8 cellular contexts compared by ENCODE assay signal in the genomic region with DNA sequence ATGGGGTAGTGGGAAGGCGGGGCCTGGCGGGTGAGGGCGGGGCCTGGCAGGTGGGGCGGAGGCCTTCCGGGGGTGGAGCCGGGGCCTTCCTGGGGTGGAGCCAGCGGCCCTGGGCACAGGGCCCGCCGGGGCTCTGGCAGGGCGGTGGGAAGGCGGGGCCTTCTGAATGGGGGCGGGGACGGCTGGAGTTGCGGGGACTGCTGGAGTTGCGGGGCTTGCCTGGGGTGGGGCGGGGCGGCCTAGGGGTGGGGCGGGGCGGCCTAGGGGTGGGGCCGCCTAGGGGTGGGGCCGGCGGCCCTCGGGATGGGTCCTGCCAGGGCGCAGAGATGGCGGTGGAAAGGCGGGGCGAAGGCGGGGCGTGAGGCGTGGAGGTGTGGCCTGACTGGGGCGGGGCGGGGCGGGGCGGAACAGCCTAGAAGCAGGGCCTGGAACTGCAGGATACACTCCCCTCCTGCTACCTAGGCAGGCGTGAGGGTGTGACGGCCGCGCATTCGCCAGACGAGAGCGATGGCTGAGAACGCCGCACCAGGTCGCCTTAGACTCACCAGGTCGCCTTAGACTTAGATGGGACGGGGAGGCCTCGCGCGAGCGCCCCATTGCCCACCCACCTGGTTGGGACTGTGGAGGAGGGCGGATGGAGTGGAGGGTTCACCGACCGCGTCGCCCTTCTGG. TPM values are rescaled to one million over a fixed set of nuclear protein-coding genes. Genes with fewer than 3 reads are reported as not detected.
A peak's percentile ranks its signal among the peaks of the same experiment; 100 is the strongest.
DNase-seq lines count a peak whose midpoint lies in the region; ATAC-seq and TF ChIP-seq lines count a peak whose summit lies in the region.

No MANE protein-coding gene starts in this region.

- in situ Hi-C loops in G401 (cut with HindIII; ENCODE audit: low sequenced_read_pairs) = no loop called here

- peak overlapping the region; percentile 75 for H3K4me2 ChIP-seq in OCI-LY1 (ENCODE audit: low read length)
- H3K4me2 ChIP-seq in osteoblast (ENCODE audit: insufficient read depth, low read length) = peak overlapping the region; percentile 36

- H3K36me3 ChIP-seq in OCI-LY1 (ENCODE audit: insufficient read depth, low read length) (no peaks in the 10 kb centered on the region), osteoblast (ENCODE audit: insufficient read depth, low read length) (no peaks in the 10 kb centered on the region), suprapubic skin (no peaks in the 10 kb centered on the region)

- TF ChIP-seq POLR2A in suprapubic skin (IDR thresholded peaks at IDR 0.05) = no peak

- H3K79me2 ChIP-seq in OCI-LY1 (ENCODE audit: insufficient read depth, low read length) (no peaks in the 10 kb centered on the region), osteoblast (ENCODE audit: insufficient read depth, low read length) (no peaks in the 10 kb centered on the region)

- H3K4me1 ChIP-seq in OCI-LY1 (ENCODE audit: insufficient read depth, low read length, severe bottlenecking) = peaks cover 12% of the 10 kb centered on the region
- H3K4me1 ChIP-seq in osteoblast (ENCODE audit: insufficient read depth, low read length) = no peaks in the 10 kb centered on the region
- H3K4me1 ChIP-seq in suprapubic skin = peaks cover 33% of the 10 kb centered on the region

- no peaks in the 10 kb centered on the region for H4K20me1 ChIP-seq in OCI-LY1 (ENCODE audit: insufficient read depth, low read length)
- H4K20me1 ChIP-seq in osteoblast (ENCODE audit: insufficient read depth, low read length) = no peaks in the 10 kb centered on the region

- 2% methylated on average over 22 of the region's 55 CpGs for WGBS in suprapubic skin

- DNase-seq in G401 (ENCODE audit: low spot score) (peak; percentile 77), activated gamma-delta T cell (lab: John Stamatoyannopoulos, UW) (peak; percentile 70), foreskin fibroblast (peak; percentile 41 to 85), osteoblast (ENCODE audit: insufficient read length, low spot score, missing footprints) (peak; percentile 93), suprapubic skin (ENCODE audit: low spot score in 2 of 2) (peak; percentile 88 to 90)

- TF ChIP-seq EP300 in suprapubic skin (IDR thresholded peaks at IDR 0.05) = no peak

- ATAC-seq in HG02642 (IDR thresholded peaks at IDR 0.05; ENCODE audit: poor library complexity, unreplicated experiment) (peak; percentile 69), GM18519 (IDR thresholded peaks at IDR 0.05; ENCODE audit: low FRiP score, unreplicated experiment) (no peak)

- H3F3A ChIP-seq in OCI-LY1 (ENCODE audit: insufficient read depth, low read length) = no peaks in the 10 kb centered on the region

- H2AFZ ChIP-seq in OCI-LY1 (ENCODE audit: low read length) (no peak overlapping the region), osteoblast (ENCODE audit: low read length) (peak overlapping the region; percentile 56)

- peak overlapping the region; percentile 31; the same call in 1 of the 2 replicates for H3K9ac ChIP-seq in OCI-LY1 (ENCODE audit: low read length)

- H3K4me3 ChIP-seq in OCI-LY1 (ENCODE audit: low read depth, low read length, poor library complexity, severe bottlenecking) (peak overlapping the region; percentile 59), foreskin fibroblast (ENCODE audit: low read depth in 1 of 2, low read length in 2 of 2) (peak overlapping the region; percentile 19 to 45), osteoblast (ENCODE audit: insufficient read depth, low read length) (peak overlapping the region; percentile 30), suprapubic skin (peak overlapping the region; percentile 38)

- TF ChIP-seq CTCF in OCI-LY1 (IDR thresholded peaks at IDR 0.05; ENCODE audit: low read length) = no peak
- TF ChIP-seq CTCF in foreskin fibroblast (IDR thresholded peaks at IDR 0.05; ENCODE audit: low read depth, low read length) = no peak
- no peak for TF ChIP-seq CTCF in osteoblast (IDR thresholded peaks at IDR 0.05; ENCODE audit: extremely low read depth, low read depth, low read length)
- no peak for TF ChIP-seq CTCF in suprapubic skin (IDR thresholded peaks at IDR 0.05)

- H3K27ac ChIP-seq in OCI-LY1 (ENCODE audit: low read depth, low read length, poor library complexity, severe bottlenecking) = no peak overlapping the region
- H3K27ac ChIP-seq in osteoblast (ENCODE audit: low read depth, low read length) = no peak overlapping the region
- peak overlapping the region; percentile 44 for H3K27ac ChIP-seq in suprapubic skin

- H3K9me3 ChIP-seq in OCI-LY1 (ENCODE audit: low read length) (no peaks in the 10 kb centered on the region), osteoblast (ENCODE audit: low read depth, low read length) (no peaks in the 10 kb centered on the region), suprapubic skin (no peaks in the 10 kb centered on the region)

- no peaks in the 10 kb centered on the region for H3K9me2 ChIP-seq in OCI-LY1 (ENCODE audit: low read depth, low read length)

- no peaks in the 10 kb centered on the region for H3K27me3 ChIP-seq in OCI-LY1 (ENCODE audit: insufficient read depth, low read length)
- peaks cover 2% of the 10 kb centered on the region for H3K27me3 ChIP-seq in osteoblast (ENCODE audit: insufficient read depth, low read length)
- H3K27me3 ChIP-seq in suprapubic skin = no peaks in the 10 kb centered on the region

RNA-seq across cellular contexts. Expression of gene RRP7A, which starts 19.3 kb away (rescaled TPM):
- total RNA-seq in G401 (2014; rRNA removed; shearing (Covaris generic)) = 63.6 and 73.1 TPM in 2 replicates
- total RNA-seq in osteoblast (21.5 and 29.0 TPM in 2 replicates), suprapubic skin (10 to 100 TPM; 19.0 to 31.3 (median 23.5) TPM)

RNA-seq across cellular contexts. Expression of gene SERHL2, which starts 53.5 kb away (rescaled TPM):
- total RNA-seq in G401 (2014; rRNA removed; shearing (Covaris generic)) = not detected in 2 replicates
- total RNA-seq in osteoblast (2.9 TPM in 2 replicates), suprapubic skin (10 to 100 TPM; 13.0 to 96.1 (median 52.1) TPM)
